8 cellular contexts compared by ENCODE assay signal in the genomic region with DNA sequence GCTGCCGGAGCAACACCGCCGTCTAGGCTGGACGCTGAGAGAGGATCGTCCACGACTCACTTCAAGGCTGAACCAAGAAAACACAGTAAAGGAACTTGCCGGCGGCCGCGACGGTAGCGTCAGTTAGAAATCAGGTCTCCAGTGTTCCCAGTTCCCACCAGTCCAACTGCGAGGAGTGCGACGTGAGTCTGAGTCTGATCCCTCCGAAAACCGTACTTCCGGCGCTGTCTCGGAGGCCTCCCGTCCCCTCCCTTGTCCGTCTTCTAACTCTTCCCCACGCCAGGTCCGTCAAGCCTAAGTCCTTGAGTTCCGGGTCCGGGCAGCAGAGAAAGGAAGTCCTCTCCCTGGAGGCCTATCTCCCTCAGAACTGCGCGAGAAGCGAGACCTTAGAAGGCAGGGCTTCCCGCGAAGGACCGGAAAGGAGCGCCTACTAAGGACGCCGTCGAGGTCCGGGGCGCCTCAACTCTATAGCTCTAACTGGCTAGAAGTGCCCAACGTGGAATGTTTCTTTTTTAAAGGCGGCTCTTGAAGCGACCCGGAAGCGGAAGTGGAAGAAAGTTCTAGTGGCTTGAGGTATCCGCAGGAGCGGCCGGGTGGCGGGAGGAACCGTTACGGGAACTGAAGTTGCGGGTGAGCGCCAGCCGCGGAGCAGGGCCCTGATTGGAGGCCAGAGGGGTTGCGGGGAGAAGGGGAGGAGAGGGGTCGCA. TPM values are rescaled to one million over a fixed set of nuclear protein-coding genes. Genes with fewer than 3 reads are reported as not detected.
DNase-seq lines count a peak whose midpoint lies in the region; ATAC-seq lines count a peak whose summit lies in the region.

A gene with protein sequence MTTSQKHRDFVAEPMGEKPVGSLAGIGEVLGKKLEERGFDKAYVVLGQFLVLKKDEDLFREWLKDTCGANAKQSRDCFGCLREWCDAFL (plus strand): TSS at position 563 of the 707 bp plus-strand sequence. CDS start 748 bp downstream, outside the sequence.
A gene with protein sequence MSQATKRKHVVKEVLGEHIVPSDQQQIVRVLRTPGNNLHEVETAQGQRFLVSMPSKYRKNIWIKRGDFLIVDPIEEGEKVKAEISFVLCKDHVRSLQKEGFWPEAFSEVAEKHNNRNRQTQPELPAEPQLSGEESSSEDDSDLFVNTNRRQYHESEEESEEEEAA (minus strand): TSS at position 217 of the 707 bp plus-strand sequence. CDS start 1,768 bp downstream, outside the sequence.

- peaks cover 55% of the 10 kb centered on the region for H3K36me3 ChIP-seq in HUES48 (ENCODE audit: control insufficient read depth, insufficient read depth, low read length)
- peaks cover 66% of the 10 kb centered on the region for H3K36me3 ChIP-seq in NT2/D1 (ENCODE audit: insufficient read depth, insufficient read length, low read length)
- H3K36me3 ChIP-seq in endocrine pancreas (ENCODE audit: control insufficient read depth, insufficient read depth, low read length) = peaks cover 15% of the 10 kb centered on the region
- H3K36me3 ChIP-seq in mesendoderm (ENCODE audit: control insufficient read depth, insufficient read depth, low read length) = peaks cover 22% of the 10 kb centered on the region

- H3K4me2 ChIP-seq in mesendoderm (ENCODE audit: low read length) = peak within 1 kb of the TSS; percentile 84

- H4K8ac ChIP-seq in mesendoderm (ENCODE audit: low read depth, low read length) = no peak within 1 kb of the TSS

- WGBS in mesendoderm (ENCODE audit: extremely low coverage, insufficient coverage, low lambda C conversion rate) = no CpG with 5 or more reads among the region's 55 CpGs

- no peak within 1 kb of the TSS for H2AK5ac ChIP-seq in mesendoderm (ENCODE audit: low read length)

- H4K5ac ChIP-seq in mesendoderm (ENCODE audit: low read length) = no peak within 1 kb of the TSS

- H3K9me3 ChIP-seq in HUES48 (ENCODE audit: control insufficient read depth, insufficient read depth, low read length) (no peaks in the 10 kb centered on the region), NT2/D1 (ENCODE audit: insufficient read depth, low read length) (no peaks in the 10 kb centered on the region), endocrine pancreas (ENCODE audit: control insufficient read depth, low read length) (no peaks in the 10 kb centered on the region)

- peak; percentile 99 for DNase-seq in COR-L47 (lab: John Stamatoyannopoulos, UW)
- DNase-seq in NT2/D1 (ENCODE audit: low read depth, low spot score) = peak; percentile 96
- peak; percentile 67 to 86 (median 85) for DNase-seq in activated CD8-positive, alpha-beta memory T cell treated with anti-CD3 and anti-CD28 coated beads for 48 hours (ENCODE audit: low read depth in 2 of 3, low spot score in 2 of 3)
- DNase-seq in mesendoderm = peak; percentile 99
- peak; percentile 86 for DNase-seq in stimulated activated CD8-positive, alpha-beta memory T cell treated with anti-CD3 and anti-CD28 coated beads, Interleukin-12 subunit alpha, Interleukin-12 subunit beta, amount 100 ng/mL, for 4 hours (ENCODE audit: low read depth)

- H3K4me1 ChIP-seq in HUES48 (ENCODE audit: control insufficient read depth, insufficient read depth, low read length) (peaks cover 5% of the 10 kb centered on the region), NT2/D1 (ENCODE audit: insufficient read depth, insufficient read length) (peaks cover 4% of the 10 kb centered on the region), endocrine pancreas (ENCODE audit: control insufficient read depth, insufficient read depth, low read length) (no peaks in the 10 kb centered on the region), mesendoderm (ENCODE audit: control insufficient read depth, low read depth, low read length) (peaks cover 5% of the 10 kb centered on the region)

- H3K9ac ChIP-seq in HUES48 (ENCODE audit: low read depth, low read length) (peak within 1 kb of the TSS; percentile 68), NT2/D1 (ENCODE audit: insufficient read length, low read depth) (peak within 1 kb of the TSS; percentile 83), endocrine pancreas (ENCODE audit: control insufficient read depth, insufficient read depth, low read length) (peak within 1 kb of the TSS; percentile 72), mesendoderm (ENCODE audit: low read length) (peak within 1 kb of the TSS; percentile 98)

- H3K79me1 ChIP-seq in mesendoderm (ENCODE audit: low read length) = peaks cover 25% of the 10 kb centered on the region

- peak; percentile 75 for ATAC-seq in GM21423 (IDR thresholded peaks at IDR 0.05; ENCODE audit: unreplicated experiment)

- H2BK120ac ChIP-seq in mesendoderm (ENCODE audit: low read depth, low read length) = no peak within 1 kb of the TSS

- peak within 1 kb of the TSS; percentile 96 for H2BK5ac ChIP-seq in mesendoderm (ENCODE audit: low read length)

- no peak within 1 kb of the TSS for H2BK15ac ChIP-seq in mesendoderm (replicated peaks; ENCODE audit: low read depth)

- H3K27ac ChIP-seq in HUES48 (ENCODE audit: low read depth, low read length) (peak within 1 kb of the TSS; percentile 99), mesendoderm (ENCODE audit: low read depth, low read length) (peak within 1 kb of the TSS; percentile 98)

- H3K23ac ChIP-seq in mesendoderm (ENCODE audit: low read length) = peak within 1 kb of the TSS; percentile 73

- H3K4me3 ChIP-seq in HUES48 (ENCODE audit: low read depth, low read length) (peak within 1 kb of the TSS; percentile 95), NT2/D1 (ENCODE audit: insufficient read length, low read depth) (peak within 1 kb of the TSS; percentile 83), endocrine pancreas (ENCODE audit: control insufficient read depth, insufficient read depth, low read length) (peak within 1 kb of the TSS; percentile 96), mesendoderm (ENCODE audit: low read length) (peak within 1 kb of the TSS; percentile 97)

- peaks cover 21% of the 10 kb centered on the region for H3K79me2 ChIP-seq in mesendoderm (ENCODE audit: control insufficient read depth, insufficient read depth, low read length)

- H3K27me3 ChIP-seq in HUES48 (ENCODE audit: control insufficient read depth, insufficient read depth, low read length) (no peaks in the 10 kb centered on the region), NT2/D1 (ENCODE audit: insufficient read depth, insufficient read length) (no peaks in the 10 kb centered on the region), endocrine pancreas (ENCODE audit: control insufficient read depth, insufficient read depth, low read length) (no peaks in the 10 kb centered on the region), mesendoderm (ENCODE audit: insufficient read depth, low read length, poor library complexity) (no peaks in the 10 kb centered on the region)

- H3K18ac ChIP-seq in mesendoderm (ENCODE audit: low read length) = peak within 1 kb of the TSS; percentile 78

- peak within 1 kb of the TSS; percentile 98 for H3K56ac ChIP-seq in mesendoderm (ENCODE audit: low read length)

- H3K4ac ChIP-seq in mesendoderm (ENCODE audit: low read depth, low read length) = peak within 1 kb of the TSS; percentile 75

RNA-seq across cellular contexts. Expression of the first gene that starts in this region (rescaled TPM):
- 426 TPM for polyA plus RNA-seq in mesendoderm (2013, experiment 1 of 2)
- polyA plus RNA-seq in mesendoderm (2013, experiment 2 of 2) = 425 TPM

RNA-seq across cellular contexts. Expression of the second gene that starts in this region (rescaled TPM):
- 26.6 TPM for polyA plus RNA-seq in mesendoderm (2013, experiment 1 of 2)
- polyA plus RNA-seq in mesendoderm (2013, experiment 2 of 2) = 25.7 TPM

Comparison
In these comparisons a context has a peak if more than half of its experiments do, and no peak if none do; other contexts are left out.
1. Peak in every context shown above with its lines: DNase-seq, ATAC-seq, H3K4me3 ChIP-seq and H3K27ac ChIP-seq.